ENCODE assay signal across 8 cellular contexts in genomic region chr1:12275370-12275769, GRCh38. TPM values are rescaled to one million over a fixed set of nuclear protein-coding genes. Genes with fewer than 3 reads are reported as not detected.
DNase-seq lines count a peak whose midpoint lies in the region; ATAC-seq and TF ChIP-seq lines count a peak whose summit lies in the region.

No MANE protein-coding gene starts in this region.

- peak; percentile 74 for TF ChIP-seq CTCF in neural crest cell (conservative IDR thresholded peaks at IDR 0.05)

- no peak for ATAC-seq in GM21723 (IDR thresholded peaks at IDR 0.05; ENCODE audit: unreplicated experiment)
- ATAC-seq in GM18870 (IDR thresholded peaks at IDR 0.05; ENCODE audit: unreplicated experiment): no peak

- H3K4me1 Mint-ChIP-seq in neural crest cell: no peaks in the 10 kb centered on the region

- no peak overlapping the region for H3K4me3 Mint-ChIP-seq in neural crest cell

- H3K9me3 Mint-ChIP-seq in neural crest cell: no peaks in the 10 kb centered on the region

- DNase-seq in AML-193 (lab: John Stamatoyannopoulos, UW): peak; percentile 3 to 11
- DNase-seq in HK-2 (ENCODE audit: unreplicated experiment): peak; percentile 16
- DNase-seq in activated CD4-positive, alpha-beta T cell treated with anti-CD3 and anti-CD28 coated beads for 1 hour: peak; percentile 12
- DNase-seq in effector CD8-positive, alpha-beta T cell (lab: John Stamatoyannopoulos, UW): peak; percentile 2
- peak; percentile 41 for DNase-seq in neural crest cell (ENCODE audit: low read depth, low spot score)
- no peak for DNase-seq in midbrain (lab: John Stamatoyannopoulos, UW)

- H3K27ac Mint-ChIP-seq in neural crest cell (ENCODE audit: unreplicated experiment): no peak overlapping the region

- H3K27me3 Mint-ChIP-seq in neural crest cell (ENCODE audit: low read depth): no peaks in the 10 kb centered on the region

- peaks cover 15% of the 10 kb centered on the region for H3K36me3 Mint-ChIP-seq in neural crest cell (ENCODE audit: low read depth)

RNA-seq across cellular contexts. Expression of gene VPS13D, which starts 45.5 kb away (rescaled TPM):
- 24.5 and 29.4 TPM in 2 replicates for total RNA-seq in neural crest cell
